ENCODE assay signal across 33 cellular contexts in the genomic region with DNA sequence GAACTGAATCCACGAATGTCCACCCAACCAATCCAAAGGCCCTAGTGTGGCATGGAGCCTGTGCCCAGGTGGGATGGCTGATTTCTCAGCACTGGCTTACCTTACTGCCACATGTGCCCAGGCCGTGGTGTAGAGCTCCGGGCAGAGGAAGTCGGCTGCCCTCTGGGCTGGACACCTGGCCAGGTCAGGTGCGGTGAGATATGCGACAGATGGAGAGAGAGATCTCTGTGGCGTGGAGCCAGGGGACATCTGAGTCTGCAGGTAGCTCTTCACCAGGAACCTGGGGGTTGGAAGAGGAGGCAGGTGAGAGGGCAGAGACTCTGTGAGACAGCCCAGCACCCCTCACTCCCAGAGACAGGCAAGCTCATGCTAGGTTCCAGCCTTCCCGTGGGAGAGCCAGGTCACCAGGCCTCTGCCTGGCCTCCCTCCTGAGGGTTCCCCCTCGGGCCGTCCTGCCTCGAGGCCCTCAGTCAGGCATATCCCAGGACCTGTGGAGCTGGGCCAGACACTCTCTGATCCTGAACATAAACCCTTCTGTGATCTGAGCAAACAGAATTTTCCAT. TPM values are rescaled to one million over a fixed set of nuclear protein-coding genes. Genes with fewer than 3 reads are reported as not detected.
"Had no signal": no experiment of that assay in that cellular context is flagged by ENCODE, and none has a peak within 500 bp of the region (broad histone marks: within the 10 kb centered on the region; RNA-seq: fewer than 3 reads in every experiment).

No MANE protein-coding gene starts in this region.

- FAIRE-seq: endothelial cell of umbilical vein had no signal

- DNase-seq: activated CD4-positive, alpha-beta memory T cell treated with anti-CD3 and anti-CD28 coated beads for 36 hours; activated CD4-positive, alpha-beta T cell treated with anti-CD3 and anti-CD28 coated beads, Interleukin-2, amount 10 ng/mL, durations not matched to agents 24 days and 14 days; activated CD4-positive, CD25-positive, alpha-beta regulatory T cell treated with anti-CD3 and anti-CD28 coated beads, Interleukin-2, amount 50 U/mL, for 72 hours; activated CD8-positive, alpha-beta memory T cell treated with anti-CD3 and anti-CD28 coated beads, Interleukin-2, amount 50 U/mL, for 4 hours; activated effector memory CD4-positive, alpha-beta T cell treated with anti-CD3 and anti-CD28 coated beads, Interleukin-2, amount 50 U/mL, for 16 hours; activated naive CD4-positive, alpha-beta T cell treated with anti-CD3 and anti-CD28 coated beads for 36 hours; activated naive CD8-positive, alpha-beta T cell treated with anti-CD3 and anti-CD28 coated beads, Interleukin-2, amount 10 ng/mL, durations not matched to agents 7 days and 5 days; activated T-cell treated with anti-CD3 and anti-CD28 coated beads, Interleukin-2, amount 50 U/mL, for 1 hour; cortex of kidney; foreskin melanocyte; left lung; ovary; retina; stimulated activated CD4-positive, alpha-beta T cell treated with anti-CD3 and anti-CD28 coated beads, Interleukin-1b, Interleukin-23, amount 100 ng/mL, for 48 hours; stimulated activated naive CD4-positive, alpha-beta T cell; SW 1271; T-helper 17 cell; T1000; tibial artery; upper lobe of right lung had no signal

- H3K4me2 ChIP-seq: smooth muscle cell had no signal

- H3K4me3 Mint-ChIP-seq: activated CD4-positive, alpha-beta memory T cell treated with anti-CD3 and anti-CD28 coated beads for 36 hours; activated CD4-positive, alpha-beta T cell treated with anti-CD3 and anti-CD28 coated beads, Interleukin-2, amount 10 ng/mL, durations not matched to agents 24 days and 14 days; activated naive CD4-positive, alpha-beta T cell treated with anti-CD3 and anti-CD28 coated beads for 36 hours; activated naive CD8-positive, alpha-beta T cell treated with anti-CD3 and anti-CD28 coated beads, Interleukin-2, amount 10 ng/mL, durations not matched to agents 7 days and 5 days; activated T-helper 1 cell treated with anti-CD3 and anti-CD28 coated beads, Interleukin-12 subunit alpha, Interleukin-12 subunit beta, Interleukin-2, Interleukin-4 antibody, amounts not matched to agents 30 ng/mL and 10 ng/mL and 1 ng/mL, durations not matched to agents 14 hours and 24 hours and 36 hours; brain; nephron; T-helper 17 cell had no signal

- H3K27ac Mint-ChIP-seq: activated CD4-positive, alpha-beta memory T cell treated with anti-CD3 and anti-CD28 coated beads for 36 hours; activated CD4-positive, alpha-beta T cell treated with anti-CD3 and anti-CD28 coated beads, Interleukin-2, amount 10 ng/mL, durations not matched to agents 24 days and 14 days; activated naive CD4-positive, alpha-beta T cell treated with anti-CD3 and anti-CD28 coated beads for 36 hours; activated naive CD8-positive, alpha-beta T cell treated with anti-CD3 and anti-CD28 coated beads, Interleukin-2, amount 10 ng/mL, durations not matched to agents 7 days and 5 days; activated T-helper 1 cell treated with anti-CD3 and anti-CD28 coated beads, Interleukin-12 subunit alpha, Interleukin-12 subunit beta, Interleukin-2, Interleukin-4 antibody, amounts not matched to agents 30 ng/mL and 10 ng/mL and 1 ng/mL, durations not matched to agents 14 hours and 24 hours and 36 hours; T-helper 17 cell had no signal

- H3K27me3 ChIP-seq: ascending aorta, cardiac muscle cell, left lung, neutrophil, ovary, suprapubic skin, tibial artery, upper lobe of right lung had no signal

- H3K27me3 Mint-ChIP-seq: activated CD4-positive, alpha-beta memory T cell treated with anti-CD3 and anti-CD28 coated beads for 36 hours; activated CD4-positive, alpha-beta T cell treated with anti-CD3 and anti-CD28 coated beads, Interleukin-2, amount 10 ng/mL, durations not matched to agents 24 days and 14 days; activated naive CD8-positive, alpha-beta T cell treated with anti-CD3 and anti-CD28 coated beads, Interleukin-2, amount 10 ng/mL, durations not matched to agents 7 days and 5 days; brain; T-helper 17 cell had no signal

- H3K27ac ChIP-seq: ascending aorta, cardiac muscle cell, left lung, neutrophil, ovary, prostate gland, suprapubic skin, tibial artery, upper lobe of right lung had no signal

- H3K4me1 ChIP-seq: ascending aorta, prostate gland, upper lobe of right lung had no signal

- H3K9me3 Mint-ChIP-seq: activated CD4-positive, alpha-beta memory T cell treated with anti-CD3 and anti-CD28 coated beads for 36 hours; activated CD4-positive, alpha-beta T cell treated with anti-CD3 and anti-CD28 coated beads, Interleukin-2, amount 10 ng/mL, durations not matched to agents 24 days and 14 days; activated naive CD4-positive, alpha-beta T cell treated with anti-CD3 and anti-CD28 coated beads for 36 hours; activated naive CD8-positive, alpha-beta T cell treated with anti-CD3 and anti-CD28 coated beads, Interleukin-2, amount 10 ng/mL, durations not matched to agents 7 days and 5 days; activated T-helper 1 cell treated with anti-CD3 and anti-CD28 coated beads, Interleukin-12 subunit alpha, Interleukin-12 subunit beta, Interleukin-2, Interleukin-4 antibody, amounts not matched to agents 30 ng/mL and 10 ng/mL and 1 ng/mL, durations not matched to agents 14 hours and 24 hours and 36 hours; nephron had no signal

- H3K9me3 ChIP-seq: ascending aorta, left lung, neutrophil, ovary, prostate gland, suprapubic skin, tibial artery, upper lobe of right lung had no signal

- H3K36me3 Mint-ChIP-seq: activated CD4-positive, alpha-beta memory T cell treated with anti-CD3 and anti-CD28 coated beads for 36 hours; activated naive CD8-positive, alpha-beta T cell treated with anti-CD3 and anti-CD28 coated beads, Interleukin-2, amount 10 ng/mL, durations not matched to agents 7 days and 5 days; brain had no signal

- ATAC-seq: esophagus mucosa, left lung, T-helper 17 cell, upper lobe of right lung had no signal

- H3K4me3 ChIP-seq: ascending aorta, cardiac muscle cell, left lung, ovary, prostate gland, smooth muscle cell, suprapubic skin, tibial artery, upper lobe of right lung had no signal

- H3K4me1 Mint-ChIP-seq: activated CD4-positive, alpha-beta T cell treated with anti-CD3 and anti-CD28 coated beads, Interleukin-2, amount 10 ng/mL, durations not matched to agents 24 days and 14 days; activated naive CD8-positive, alpha-beta T cell treated with anti-CD3 and anti-CD28 coated beads, Interleukin-2, amount 10 ng/mL, durations not matched to agents 7 days and 5 days had no signal

- H3K36me3 ChIP-seq: cardiac muscle cell, left lung, neutrophil, ovary, prostate gland, upper lobe of right lung had no signal

RNA-seq across cellular contexts. Expression of gene ACOX2, which starts 12.6 kb away (rescaled TPM):
- total RNA-seq: activated CD4-positive, alpha-beta memory T cell treated with anti-CD3 and anti-CD28 coated beads for 36 hours; activated CD4-positive, alpha-beta T cell treated with anti-CD3 and anti-CD28 coated beads, Interleukin-2, amount 10 ng/mL, durations not matched to agents 24 days and 14 days; activated CD8-positive, alpha-beta memory T cell treated with anti-CD3 and anti-CD28 coated beads for 36 hours; activated naive CD4-positive, alpha-beta T cell treated with anti-CD3 and anti-CD28 coated beads for 36 hours; activated naive CD8-positive, alpha-beta T cell treated with anti-CD3 and anti-CD28 coated beads, Interleukin-2, amount 10 ng/mL, durations not matched to agents 7 days and 5 days; activated T-helper 1 cell treated with anti-CD3 and anti-CD28 coated beads, Interleukin-12 subunit alpha, Interleukin-12 subunit beta, Interleukin-2, Interleukin-4 antibody, amounts not matched to agents 30 ng/mL and 10 ng/mL and 1 ng/mL, durations not matched to agents 14 hours and 24 hours and 36 hours; T-helper 17 cell had no signal

RNA-seq across cellular contexts. Expression of gene FAM107A, which starts 52.8 kb away (rescaled TPM):
- total RNA-seq: activated CD4-positive, alpha-beta memory T cell treated with anti-CD3 and anti-CD28 coated beads for 36 hours; activated CD4-positive, alpha-beta T cell treated with anti-CD3 and anti-CD28 coated beads, Interleukin-2, amount 10 ng/mL, durations not matched to agents 24 days and 14 days; activated CD8-positive, alpha-beta memory T cell treated with anti-CD3 and anti-CD28 coated beads for 36 hours; activated naive CD4-positive, alpha-beta T cell treated with anti-CD3 and anti-CD28 coated beads for 36 hours; activated naive CD8-positive, alpha-beta T cell treated with anti-CD3 and anti-CD28 coated beads, Interleukin-2, amount 10 ng/mL, durations not matched to agents 7 days and 5 days; activated T-helper 1 cell treated with anti-CD3 and anti-CD28 coated beads, Interleukin-12 subunit alpha, Interleukin-12 subunit beta, Interleukin-2, Interleukin-4 antibody, amounts not matched to agents 30 ng/mL and 10 ng/mL and 1 ng/mL, durations not matched to agents 14 hours and 24 hours and 36 hours; cardiac muscle cell; chondrocyte; smooth muscle cell; T-helper 17 cell had no signal
- polyA plus RNA-seq: cardiac muscle cell, smooth muscle cell had no signal
